Comparison of ENCODE assay signal across 31 cellular contexts in the genomic region with DNA sequence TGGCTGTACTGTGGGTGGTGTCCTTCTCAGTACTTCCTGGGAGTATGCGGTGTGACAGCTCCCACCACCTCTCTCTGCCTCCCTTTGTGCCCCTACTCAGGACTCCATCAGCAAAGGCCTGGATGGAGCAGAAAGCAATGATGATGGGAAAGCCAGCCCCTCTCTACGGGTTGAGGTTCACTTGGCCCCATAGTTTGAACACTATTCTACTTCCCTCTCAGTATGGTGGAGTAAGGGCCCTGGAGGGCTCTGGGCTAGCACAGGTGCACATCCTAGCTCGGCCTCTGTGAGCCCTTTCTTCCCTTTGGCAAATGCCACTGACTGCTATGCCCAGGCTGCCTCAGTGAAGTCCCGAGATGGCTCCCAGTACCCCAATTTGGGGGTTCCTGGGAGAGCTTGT.
"Had no signal": no experiment of that assay in that cellular context is flagged by ENCODE, and none has a peak within 500 bp of the region (broad histone marks: within the 10 kb centered on the region; RNA-seq: fewer than 3 reads in every experiment).

No MANE protein-coding gene starts in this region.

- H3K27ac Mint-ChIP-seq: activated B cell treated with CpG ODN at 0.5 μM for 24 hours; activated CD4-positive, alpha-beta memory T cell treated with anti-CD3 and anti-CD28 coated beads for 36 hours; activated CD4-positive, alpha-beta T cell treated with anti-CD3 and anti-CD28 coated beads, Interleukin-2, amount 10 ng/mL, durations not matched to agents 24 days and 14 days; activated CD8-positive, alpha-beta memory T cell treated with anti-CD3 and anti-CD28 coated beads, Interleukin-2, amount 10 ng/mL, durations not matched to agents 7 days and 5 days; activated CD8-positive, alpha-beta T cell treated with anti-CD3 and anti-CD28 coated beads for 36 hours; activated naive CD4-positive, alpha-beta T cell treated with anti-CD3 and anti-CD28 coated beads for 36 hours; activated naive CD4-positive, alpha-beta T cell treated with anti-CD3 and anti-CD28 coated beads, Interleukin-2, amount 50 U/mL, for 72 hours; activated naive CD8-positive, alpha-beta T cell treated with anti-CD3 and anti-CD28 coated beads for 36 hours; activated T-cell treated with anti-CD3 and anti-CD28 coated beads, Interleukin-2, amount 50 U/mL, for 72 hours; activated T-helper 1 cell treated with anti-CD3 and anti-CD28 coated beads, Interleukin-12 subunit alpha, Interleukin-12 subunit beta, Interleukin-2, Interleukin-4 antibody, amounts not matched to agents 30 ng/mL and 10 ng/mL and 1 ng/mL, durations not matched to agents 14 hours and 24 hours and 36 hours; activated T-helper 17 cell treated with anti-CD3 and anti-CD28 coated beads, Interleukin-2, amount 50 U/mL, for 72 hours; T-helper 1 cell treated with Interleukin-12 subunit alpha and Interleukin-12 subunit beta and Interleukin-4 antibody, amounts not matched to agents 30 μg/mL and 1 μg/mL, for 36 hours; T-helper 2 cell treated with Interferon-gamma antibody and Interleukin-4, amounts not matched to agents 5 μg/mL and 100 μg/mL, for 36 hours had no signal

- H3K9me3 ChIP-seq: adrenal gland, body of pancreas, breast epithelium had no signal

- DNase-seq: activated B cell treated with CpG ODN at 0.5 μM for 24 hours; activated CD4-positive, alpha-beta memory T cell treated with anti-CD3 and anti-CD28 coated beads for 36 hours; activated CD4-positive, alpha-beta T cell treated with anti-CD3 and anti-CD28 coated beads, Interleukin-2, amount 50 U/mL, for 1 hour; activated CD4-positive, alpha-beta T cell treated with anti-CD3 and anti-CD28 coated beads, Interleukin-2, amount 50 U/mL, for 4 hours; activated CD4-positive, CD25-positive, alpha-beta regulatory T cell treated with anti-CD3 and anti-CD28 coated beads, Interleukin-2, amount 50 U/mL, for 72 hours; activated CD8-positive, alpha-beta memory T cell treated with anti-CD3 and anti-CD28 coated beads, Interleukin-2, amount 10 ng/mL, durations not matched to agents 7 days and 5 days; activated effector memory CD4-positive, alpha-beta T cell treated with anti-CD3 and anti-CD28 coated beads, Interleukin-2, amount 50 U/mL, for 16 hours; activated gamma-delta T cell treated with Interleukin-2 at 50 U/mL for 16 hours; activated naive CD4-positive, alpha-beta T cell; activated naive CD4-positive, alpha-beta T cell treated with anti-CD3 and anti-CD28 coated beads, Interleukin-2, amount 50 U/mL, for 16 hours; activated naive CD8-positive, alpha-beta T cell treated with anti-CD3 and anti-CD28 coated beads for 36 hours; activated T-cell treated with anti-CD3 and anti-CD28 coated beads for 4 hours; activated T-cell treated with anti-CD3 and anti-CD28 coated beads, Interleukin-2, amount 50 U/mL, for 1 hour; activated T-cell treated with anti-CD3 and anti-CD28 coated beads, Interleukin-2, amount 50 U/mL, for 4 hours; amniotic stem cell; aorta; T-helper 9 cell had no signal

- H3K4me3 ChIP-seq: adrenal gland, body of pancreas, breast epithelium had no signal

- H3K36me3 ChIP-seq: adrenal gland, brain microvascular endothelial cell, breast epithelium had no signal

- H3K4me3 Mint-ChIP-seq: activated B cell treated with CpG ODN at 0.5 μM for 24 hours; activated CD4-positive, alpha-beta memory T cell treated with anti-CD3 and anti-CD28 coated beads for 36 hours; activated CD4-positive, alpha-beta T cell treated with anti-CD3 and anti-CD28 coated beads, Interleukin-2, amount 10 ng/mL, durations not matched to agents 24 days and 14 days; activated CD8-positive, alpha-beta memory T cell treated with anti-CD3 and anti-CD28 coated beads, Interleukin-2, amount 10 ng/mL, durations not matched to agents 7 days and 5 days; activated CD8-positive, alpha-beta T cell treated with anti-CD3 and anti-CD28 coated beads for 36 hours; activated naive CD4-positive, alpha-beta T cell treated with anti-CD3 and anti-CD28 coated beads for 36 hours; activated naive CD8-positive, alpha-beta T cell treated with anti-CD3 and anti-CD28 coated beads for 36 hours; activated T-cell treated with anti-CD3 and anti-CD28 coated beads, Interleukin-2, amount 50 U/mL, for 4 hours; activated T-cell treated with anti-CD3 and anti-CD28 coated beads, Interleukin-2, amount 50 U/mL, for 72 hours; activated T-helper 1 cell treated with anti-CD3 and anti-CD28 coated beads, Interleukin-12 subunit alpha, Interleukin-12 subunit beta, Interleukin-2, Interleukin-4 antibody, amounts not matched to agents 30 ng/mL and 10 ng/mL and 1 ng/mL, durations not matched to agents 14 hours and 24 hours and 36 hours; activated T-helper 17 cell treated with anti-CD3 and anti-CD28 coated beads, Interleukin-2, amount 50 U/mL, for 72 hours; T-helper 1 cell treated with Interleukin-12 subunit alpha and Interleukin-12 subunit beta and Interleukin-4 antibody, amounts not matched to agents 30 μg/mL and 1 μg/mL, for 36 hours; T-helper 2 cell treated with Interferon-gamma antibody and Interleukin-4, amounts not matched to agents 5 μg/mL and 100 μg/mL, for 36 hours had no signal

- H3K27ac ChIP-seq: adrenal gland, body of pancreas, brain microvascular endothelial cell, breast epithelium, VCaP had no signal

- H3K36me3 Mint-ChIP-seq: activated CD4-positive, alpha-beta memory T cell treated with anti-CD3 and anti-CD28 coated beads for 36 hours; activated CD8-positive, alpha-beta memory T cell treated with anti-CD3 and anti-CD28 coated beads, Interleukin-2, amount 10 ng/mL, durations not matched to agents 7 days and 5 days; activated naive CD4-positive, alpha-beta T cell treated with anti-CD3 and anti-CD28 coated beads, Interleukin-2, amount 50 U/mL, for 72 hours; activated naive CD8-positive, alpha-beta T cell treated with anti-CD3 and anti-CD28 coated beads for 36 hours had no signal

- H3K27me3 ChIP-seq: body of pancreas, brain microvascular endothelial cell had no signal

- H3K9me3 Mint-ChIP-seq: activated B cell treated with CpG ODN at 0.5 μM for 24 hours; activated CD4-positive, alpha-beta memory T cell treated with anti-CD3 and anti-CD28 coated beads for 36 hours; activated CD4-positive, alpha-beta T cell treated with anti-CD3 and anti-CD28 coated beads, Interleukin-2, amount 10 ng/mL, durations not matched to agents 24 days and 14 days; activated CD8-positive, alpha-beta T cell treated with anti-CD3 and anti-CD28 coated beads for 36 hours; activated naive CD4-positive, alpha-beta T cell treated with anti-CD3 and anti-CD28 coated beads for 36 hours; activated naive CD4-positive, alpha-beta T cell treated with anti-CD3 and anti-CD28 coated beads, Interleukin-2, amount 50 U/mL, for 72 hours; activated naive CD8-positive, alpha-beta T cell treated with anti-CD3 and anti-CD28 coated beads for 36 hours; activated T-cell treated with anti-CD3 and anti-CD28 coated beads, Interleukin-2, amount 50 U/mL, for 4 hours; activated T-cell treated with anti-CD3 and anti-CD28 coated beads, Interleukin-2, amount 50 U/mL, for 72 hours; activated T-helper 1 cell treated with anti-CD3 and anti-CD28 coated beads, Interleukin-12 subunit alpha, Interleukin-12 subunit beta, Interleukin-2, Interleukin-4 antibody, amounts not matched to agents 30 ng/mL and 10 ng/mL and 1 ng/mL, durations not matched to agents 14 hours and 24 hours and 36 hours; activated T-helper 17 cell treated with anti-CD3 and anti-CD28 coated beads, Interleukin-2, amount 50 U/mL, for 72 hours; T-helper 1 cell treated with Interleukin-12 subunit alpha and Interleukin-12 subunit beta and Interleukin-4 antibody, amounts not matched to agents 30 μg/mL and 1 μg/mL, for 36 hours; T-helper 2 cell treated with Interferon-gamma antibody and Interleukin-4, amounts not matched to agents 5 μg/mL and 100 μg/mL, for 36 hours had no signal

- H3K4me1 ChIP-seq: adrenal gland, body of pancreas, breast epithelium had no signal

- H3K27me3 Mint-ChIP-seq: activated B cell treated with CpG ODN at 0.5 μM for 24 hours; activated CD4-positive, alpha-beta memory T cell treated with anti-CD3 and anti-CD28 coated beads for 36 hours; activated CD4-positive, alpha-beta T cell treated with anti-CD3 and anti-CD28 coated beads, Interleukin-2, amount 10 ng/mL, durations not matched to agents 24 days and 14 days; activated CD8-positive, alpha-beta memory T cell treated with anti-CD3 and anti-CD28 coated beads, Interleukin-2, amount 10 ng/mL, durations not matched to agents 7 days and 5 days; activated CD8-positive, alpha-beta T cell treated with anti-CD3 and anti-CD28 coated beads for 36 hours; activated naive CD8-positive, alpha-beta T cell treated with anti-CD3 and anti-CD28 coated beads for 36 hours; activated T-helper 17 cell treated with anti-CD3 and anti-CD28 coated beads, Interleukin-2, amount 50 U/mL, for 72 hours had no signal

- ATAC-seq: activated CD8-positive, alpha-beta memory T cell treated with anti-CD3 and anti-CD28 coated beads, Interleukin-2, amount 10 ng/mL, durations not matched to agents 7 days and 5 days; activated CD8-positive, alpha-beta T cell treated with anti-CD3 and anti-CD28 coated beads for 36 hours; activated naive CD4-positive, alpha-beta T cell treated with anti-CD3 and anti-CD28 coated beads, Interleukin-2, amount 50 U/mL, for 72 hours; activated T-helper 17 cell treated with anti-CD3 and anti-CD28 coated beads, Interleukin-2, amount 50 U/mL, for 72 hours had no signal
